28 cellular contexts compared by ENCODE assay signal in the genomic region with DNA sequence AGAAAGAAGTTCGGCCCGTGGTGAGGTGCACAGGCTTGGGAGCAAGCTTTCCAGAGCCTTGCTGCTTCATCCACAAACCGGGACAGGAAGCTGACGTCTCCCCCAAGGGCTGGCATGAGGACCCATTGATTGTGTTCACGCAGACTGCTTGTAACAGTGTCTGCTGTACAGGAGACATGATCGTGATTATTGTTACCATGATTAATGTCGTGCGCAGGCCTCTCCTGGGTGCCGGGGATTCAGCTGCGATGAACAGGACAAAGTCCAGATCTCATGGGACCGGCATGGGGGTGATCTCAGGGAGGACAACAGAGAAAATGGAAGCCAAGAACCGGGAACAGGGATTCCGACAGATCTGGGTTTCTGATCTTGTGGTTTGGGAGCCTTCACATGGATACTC.
"Had no signal": no experiment of that assay in that cellular context is flagged by ENCODE, and none has a peak within 500 bp of the region (broad histone marks: within the 10 kb centered on the region; RNA-seq: fewer than 3 reads in every experiment).

No MANE protein-coding gene starts in this region.

- H3K4me1 Mint-ChIP-seq: activated CD4-positive, alpha-beta T cell treated with anti-CD3 and anti-CD28 coated beads for 36 hours; activated CD4-positive, alpha-beta T cell treated with anti-CD3 and anti-CD28 coated beads, Interleukin-2, amount 10 ng/mL, durations not matched to agents 24 days and 14 days; activated naive CD4-positive, alpha-beta T cell treated with anti-CD3 and anti-CD28 coated beads, Interleukin-2, amount 50 U/mL, for 24 hours; activated naive CD8-positive, alpha-beta T cell treated with anti-CD3 and anti-CD28 coated beads for 36 hours; activated naive CD8-positive, alpha-beta T cell treated with anti-CD3 and anti-CD28 coated beads, Interleukin-2, amount 50 U/mL, for 24 hours; brain; endodermal cell had no signal

- H3K36me3 Mint-ChIP-seq: brain had no signal

- H3K9me3 Mint-ChIP-seq: activated naive CD4-positive, alpha-beta T cell treated with anti-CD3 and anti-CD28 coated beads, Interleukin-2, amount 50 U/mL, for 24 hours had no signal

- H3K36me3 ChIP-seq: adrenal gland, breast epithelium, cardiac muscle cell had no signal

- H3K4me3 Mint-ChIP-seq: activated CD4-positive, alpha-beta memory T cell treated with anti-CD3 and anti-CD28 coated beads for 36 hours; activated CD4-positive, alpha-beta T cell treated with anti-CD3 and anti-CD28 coated beads for 36 hours; activated CD4-positive, alpha-beta T cell treated with anti-CD3 and anti-CD28 coated beads, Interleukin-2, amount 10 ng/mL, durations not matched to agents 24 days and 14 days; activated CD8-positive, alpha-beta T cell treated with anti-CD3 and anti-CD28 coated beads, Interleukin-2, amount 10 ng/mL, durations not matched to agents 7 days and 5 days; activated naive CD4-positive, alpha-beta T cell treated with anti-CD3 and anti-CD28 coated beads, Interleukin-2, amount 50 U/mL, for 24 hours; activated naive CD8-positive, alpha-beta T cell treated with anti-CD3 and anti-CD28 coated beads for 36 hours; activated naive CD8-positive, alpha-beta T cell treated with anti-CD3 and anti-CD28 coated beads, Interleukin-2, amount 50 U/mL, for 24 hours; activated T-cell treated with anti-CD3 and anti-CD28 coated beads, Interleukin-2, amount 50 U/mL, for 4 hours; brain; dendritic cell treated with granulocyte-macrophage colony-stimulating factor and Interleukin-4, amounts not matched to agents 40 ng/mL and 50 ng/mL, for 4 days; endodermal cell had no signal

- H3K4me1 ChIP-seq: adrenal gland, breast epithelium had no signal

- H3K27ac ChIP-seq: adrenal gland, breast epithelium, cardiac muscle cell, coronary artery, dorsolateral prefrontal cortex had no signal

- H3K27ac Mint-ChIP-seq: activated CD4-positive, alpha-beta memory T cell treated with anti-CD3 and anti-CD28 coated beads for 36 hours; activated CD4-positive, alpha-beta T cell treated with anti-CD3 and anti-CD28 coated beads for 36 hours; activated CD4-positive, alpha-beta T cell treated with anti-CD3 and anti-CD28 coated beads, Interleukin-2, amount 10 ng/mL, durations not matched to agents 24 days and 14 days; activated CD8-positive, alpha-beta T cell treated with anti-CD3 and anti-CD28 coated beads, Interleukin-2, amount 10 ng/mL, durations not matched to agents 7 days and 5 days; activated naive CD4-positive, alpha-beta T cell treated with anti-CD3 and anti-CD28 coated beads, Interleukin-2, amount 50 U/mL, for 24 hours; activated naive CD8-positive, alpha-beta T cell treated with anti-CD3 and anti-CD28 coated beads for 36 hours; activated naive CD8-positive, alpha-beta T cell treated with anti-CD3 and anti-CD28 coated beads, Interleukin-2, amount 50 U/mL, for 24 hours; activated T-helper 2 cell treated with anti-CD3 and anti-CD28 coated beads, Interferon-gamma antibody, Interleukin-2, Interleukin-4, amounts not matched to agents 10 μg/mL and 5 μg/mL and 100 μg/mL, durations not matched to agents 14 hours and 24 hours and 36 hours; brain; dendritic cell treated with granulocyte-macrophage colony-stimulating factor and Interleukin-4, amounts not matched to agents 40 ng/mL and 50 ng/mL, for 4 days; endodermal cell had no signal

- DNase-seq: activated CD4-positive, alpha-beta memory T cell treated with anti-CD3 and anti-CD28 coated beads for 36 hours; activated CD4-positive, alpha-beta T cell treated with anti-CD3 and anti-CD28 coated beads for 36 hours; activated CD4-positive, alpha-beta T cell treated with anti-CD3 and anti-CD28 coated beads, Interleukin-2, amount 10 ng/mL, durations not matched to agents 24 days and 14 days; activated CD4-positive, CD25-positive, alpha-beta regulatory T cell; activated CD4-positive, CD25-positive, alpha-beta regulatory T cell treated with anti-CD3 and anti-CD28 coated beads, Interleukin-2, amount 50 U/mL, for 72 hours; activated CD8-positive, alpha-beta T cell treated with anti-CD3 and anti-CD28 coated beads, Interleukin-2, amount 10 ng/mL, durations not matched to agents 7 days and 5 days; activated gamma-delta T cell; activated naive CD4-positive, alpha-beta T cell; activated naive CD8-positive, alpha-beta T cell treated with anti-CD3 and anti-CD28 coated beads for 36 hours; activated naive CD8-positive, alpha-beta T cell treated with anti-CD3 and anti-CD28 coated beads, Interleukin-2, amount 50 U/mL, for 24 hours; activated T-cell treated with anti-CD3 and anti-CD28 coated beads, Interleukin-2, amount 50 U/mL, for 4 hours; adrenal gland; amygdala; central memory CD4-positive, alpha-beta T cell; cerebellar nuclear complex; effector memory CD4-positive, alpha-beta T cell; endodermal cell; foreskin fibroblast; T-helper 2 cell had no signal

- H3K27me3 ChIP-seq: adrenal gland, cardiac muscle cell had no signal

- H3K27me3 Mint-ChIP-seq: activated CD4-positive, alpha-beta memory T cell treated with anti-CD3 and anti-CD28 coated beads for 36 hours; activated CD4-positive, alpha-beta T cell treated with anti-CD3 and anti-CD28 coated beads for 36 hours; activated CD4-positive, alpha-beta T cell treated with anti-CD3 and anti-CD28 coated beads, Interleukin-2, amount 10 ng/mL, durations not matched to agents 24 days and 14 days; activated naive CD4-positive, alpha-beta T cell treated with anti-CD3 and anti-CD28 coated beads, Interleukin-2, amount 50 U/mL, for 24 hours; activated naive CD8-positive, alpha-beta T cell treated with anti-CD3 and anti-CD28 coated beads for 36 hours; activated naive CD8-positive, alpha-beta T cell treated with anti-CD3 and anti-CD28 coated beads, Interleukin-2, amount 50 U/mL, for 24 hours; dendritic cell treated with granulocyte-macrophage colony-stimulating factor and Interleukin-4, amounts not matched to agents 40 ng/mL and 50 ng/mL, for 4 days had no signal

- ATAC-seq: activated CD4-positive, alpha-beta T cell treated with anti-CD3 and anti-CD28 coated beads for 36 hours; activated CD8-positive, alpha-beta T cell treated with anti-CD3 and anti-CD28 coated beads, Interleukin-2, amount 10 ng/mL, durations not matched to agents 7 days and 5 days; activated naive CD8-positive, alpha-beta T cell treated with anti-CD3 and anti-CD28 coated beads, Interleukin-2, amount 50 U/mL, for 24 hours; activated T-cell treated with anti-CD3 and anti-CD28 coated beads, Interleukin-2, amount 50 U/mL, for 4 hours; esophagus mucosa had no signal

- H3K4me3 ChIP-seq: adrenal gland, breast epithelium, cardiac muscle cell, coronary artery, dorsolateral prefrontal cortex had no signal
